18 cellular contexts compared by ENCODE assay signal in the genomic region with DNA sequence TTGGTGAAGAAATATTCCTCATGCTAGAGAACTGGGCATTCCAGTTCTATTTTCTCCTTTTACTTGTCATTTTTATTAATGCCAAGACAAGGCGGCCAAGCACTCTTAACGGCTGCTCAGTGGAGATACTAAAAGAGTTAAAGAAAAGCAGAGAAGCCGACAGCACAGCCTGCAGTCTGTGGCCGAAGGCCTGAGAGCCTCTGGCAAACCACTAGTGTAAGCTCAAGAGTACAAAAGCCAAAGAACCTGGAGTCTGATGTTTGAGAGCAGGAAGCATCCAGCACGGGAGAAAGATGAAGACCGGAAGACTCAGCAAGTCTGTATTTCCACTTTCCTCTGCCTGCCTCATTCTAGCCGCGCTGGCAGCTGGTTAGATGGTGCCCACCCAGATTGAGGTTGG.
DNase-seq lines count a peak whose midpoint lies in the region; ATAC-seq and TF ChIP-seq lines count a peak whose summit lies in the region.
"Had no signal": no experiment of that assay in that cellular context is flagged by ENCODE, and none has a peak within 500 bp of the region (broad histone marks: within the 10 kb centered on the region; RNA-seq: fewer than 3 reads in every experiment).

No MANE protein-coding gene starts in this region.

- H3K27ac ChIP-seq in mesendoderm (ENCODE audit: low read depth, low read length) = no peak overlapping the region
- no peak overlapping the region for H3K27ac ChIP-seq in psoas muscle
- H3K27ac ChIP-seq: C4-2B had no signal

- H3K4ac ChIP-seq in mesendoderm (ENCODE audit: low read depth, low read length) = no peak overlapping the region

- no peak overlapping the region for H2BK5ac ChIP-seq in mesendoderm (ENCODE audit: low read length)

- H3K9me3 ChIP-seq in MG63 (no peaks in the 10 kb centered on the region; the same call in 1 of the 2 replicates), psoas muscle (no peaks in the 10 kb centered on the region)
- H3K9me3 ChIP-seq: BE2C had no signal

- no peak overlapping the region for H2BK120ac ChIP-seq in mesendoderm (ENCODE audit: low read depth, low read length)

- H3K36me3 ChIP-seq in MG63 (no peaks in the 10 kb centered on the region), mesendoderm (ENCODE audit: control insufficient read depth, insufficient read depth, low read length) (no peaks in the 10 kb centered on the region), psoas muscle (ENCODE audit: insufficient read depth in 1 of 2, low read depth in 1 of 2) (no peaks in the 10 kb centered on the region)
- H3K36me3 ChIP-seq: BE2C had no signal

- DNase-seq in Right ventricle myocardium inferior (ENCODE audit: missing footprints) (peak; percentile 20), left cardiac atrium (no peak), MG63 (peak; percentile 29), mesendoderm (peak; percentile 1), retina (peak; percentile 51), psoas muscle (no peak), SK-N-DZ (ENCODE audit: low spot score) (no peak)
- DNase-seq: ACHN; BE2C; CD4-positive, alpha-beta memory T cell; DMS153; DMS79 treated with DMSO at 0.1 percent for 48 hours; EL; HCEC 1CT; HFFc6 had no signal

- H3K23ac ChIP-seq in mesendoderm (ENCODE audit: low read length) = no peak overlapping the region

- no peak for TF ChIP-seq CTCF in psoas muscle (IDR thresholded peaks at IDR 0.05)

- H3K79me2 ChIP-seq in mesendoderm (ENCODE audit: control insufficient read depth, insufficient read depth, low read length) = no peaks in the 10 kb centered on the region

- H3K9ac ChIP-seq in mesendoderm (ENCODE audit: low read length) = no peak overlapping the region

- no peaks in the 10 kb centered on the region for H3K27me3 ChIP-seq in MG63
- no peaks in the 10 kb centered on the region for H3K27me3 ChIP-seq in mesendoderm (ENCODE audit: insufficient read depth, low read length, poor library complexity)
- H3K27me3 ChIP-seq in psoas muscle (ENCODE audit: insufficient read depth in 3 of 3, low read length in 2 of 3) = no peaks in the 10 kb centered on the region
- H3K27me3 ChIP-seq: BE2C had no signal

- intact Hi-C loops in Right ventricle myocardium inferior (cut with DNase I) = no loop called here
- intact Hi-C loops in left cardiac atrium (cut with DNase I) = no loop called here
- intact Hi-C loops in psoas muscle (cut with DNase I) = no loop called here

- no CpG with 5 or more reads among the region's 8 CpGs for WGBS in mesendoderm (ENCODE audit: extremely low coverage, insufficient coverage, low lambda C conversion rate)
- 59 to 65% (median 63%) methylated on average over 8 of the region's 8 CpGs for WGBS in psoas muscle, 3 donors

- H3K4me3 ChIP-seq in MG63 (no peak overlapping the region), mesendoderm (ENCODE audit: low read length) (no peak overlapping the region), psoas muscle (no peak overlapping the region)

- no peak for ATAC-seq in Right ventricle myocardium inferior
- ATAC-seq in left cardiac atrium = no peak
- ATAC-seq in psoas muscle = no peak
- no peak for ATAC-seq in HG02884 (IDR thresholded peaks at IDR 0.05; ENCODE audit: unreplicated experiment)
- ATAC-seq: HepG2 had no signal

- no peaks in the 10 kb centered on the region for H3K4me1 ChIP-seq in mesendoderm (ENCODE audit: control insufficient read depth, low read depth, low read length)
- no peaks in the 10 kb centered on the region for H3K4me1 ChIP-seq in psoas muscle
- H3K4me1 ChIP-seq: BE2C had no signal

- no peak overlapping the region for H3K56ac ChIP-seq in mesendoderm (ENCODE audit: low read length)

- no peak overlapping the region for H3K4me2 ChIP-seq in mesendoderm (ENCODE audit: low read length)

- H4K8ac ChIP-seq in mesendoderm (ENCODE audit: low read depth, low read length) = no peak overlapping the region

- no peak overlapping the region for H2BK15ac ChIP-seq in mesendoderm (replicated peaks; ENCODE audit: low read depth)

- no peak overlapping the region for H2AK5ac ChIP-seq in mesendoderm (ENCODE audit: low read length)

- no peak overlapping the region for H3K18ac ChIP-seq in mesendoderm (ENCODE audit: low read length)

- no peaks in the 10 kb centered on the region for H3K79me1 ChIP-seq in mesendoderm (ENCODE audit: low read length)

- no peak overlapping the region for H4K5ac ChIP-seq in mesendoderm (ENCODE audit: low read length)

Comparison
In these comparisons a context has a peak if more than half of its experiments do, and no peak if none do; other contexts are left out.
1. DNase-seq: peak in Right ventricle myocardium inferior (single experiment), MG63 (single experiment), mesendoderm (single experiment) and retina (single experiment); none in left cardiac atrium (single experiment), psoas muscle (0 of 2) and SK-N-DZ (single experiment).